In the genomic region with DNA sequence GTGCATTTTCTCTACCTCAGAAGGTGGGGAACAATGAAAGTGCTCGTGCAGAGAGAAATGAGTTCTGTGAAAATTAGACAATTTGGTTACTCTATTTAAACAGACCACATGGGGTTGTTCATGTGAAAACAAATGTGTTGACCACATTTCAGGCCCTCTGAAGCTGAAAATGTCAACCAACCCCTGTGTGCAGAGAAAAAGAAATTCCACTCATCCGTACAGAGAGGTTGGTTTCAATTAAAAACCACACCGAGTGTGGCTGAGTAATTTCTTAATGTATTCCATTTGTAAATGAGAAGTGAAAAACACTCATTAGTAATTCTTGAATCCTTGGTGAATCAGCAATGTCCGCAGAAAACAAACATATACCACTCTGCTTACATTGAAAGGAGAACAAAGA, we compare ENCODE assay signal across 9 cellular contexts.
DNase-seq lines count a peak whose midpoint lies in the region; ATAC-seq and TF ChIP-seq lines count a peak whose summit lies in the region.
"Had no signal": no experiment of that assay in that cellular context is flagged by ENCODE, and none has a peak within 500 bp of the region (broad histone marks: within the 10 kb centered on the region; RNA-seq: fewer than 3 reads in every experiment).

No MANE protein-coding gene starts in this region.

- ATAC-seq in GM18868 (IDR thresholded peaks at IDR 0.05; ENCODE audit: unreplicated experiment) (peak; percentile 77), GM21786 (IDR thresholded peaks at IDR 0.05; ENCODE audit: unreplicated experiment) (peak; percentile 88), HG03571 (IDR thresholded peaks at IDR 0.05; ENCODE audit: unreplicated experiment) (peak; percentile 86)

- no peaks in the 10 kb centered on the region for H3K27me3 ChIP-seq in effector memory CD4-positive, alpha-beta T cell (replicated peaks; ENCODE audit: control insufficient read depth, insufficient read depth, low read length, poor library complexity, severe bottlenecking)
- H3K27me3 ChIP-seq: cardiac muscle cell had no signal

- no peak overlapping the region for H3K27ac ChIP-seq in effector memory CD4-positive, alpha-beta T cell (ENCODE audit: insufficient read depth, low read length, poor library complexity, severe bottlenecking)
- H3K27ac ChIP-seq: cardiac muscle cell had no signal

- no peak overlapping the region for H3K4me3 ChIP-seq in foreskin fibroblast (ENCODE audit: low read depth in 1 of 2, low read length in 2 of 2)
- H3K4me3 ChIP-seq in effector memory CD4-positive, alpha-beta T cell (ENCODE audit: insufficient read depth, low read depth, low read length, poor library complexity, severe bottlenecking), result no peak overlapping the region
- H3K4me3 ChIP-seq: cardiac muscle cell had no signal

- no peak for TF ChIP-seq CTCF in foreskin fibroblast (IDR thresholded peaks at IDR 0.05; ENCODE audit: low read depth, low read length)

- no peaks in the 10 kb centered on the region for H3K9me3 ChIP-seq in effector memory CD4-positive, alpha-beta T cell (ENCODE audit: control insufficient read depth, low read length)

- DNase-seq in foreskin fibroblast (peak; percentile 45 to 65), NCI-H2171 (lab: John Stamatoyannopoulos, UW) (no peak), AML-193 (lab: John Stamatoyannopoulos, UW) (no peak)
- no peak for DNase-seq in effector memory CD4-positive, alpha-beta T cell
- DNase-seq: H9 had no signal

- H3K36me3 ChIP-seq in effector memory CD4-positive, alpha-beta T cell (ENCODE audit: control insufficient read depth, insufficient read depth, low read length), result no peaks in the 10 kb centered on the region
- H3K36me3 ChIP-seq: cardiac muscle cell had no signal

- no peaks in the 10 kb centered on the region for H3K4me1 ChIP-seq in effector memory CD4-positive, alpha-beta T cell (ENCODE audit: control insufficient read depth, insufficient read depth, low read length, poor library complexity, severe bottlenecking)

Comparison
In these comparisons a context has a peak if more than half of its experiments do, and no peak if none do; other contexts are left out.
1. DNase-seq: peak in foreskin fibroblast (2 of 2); none in effector memory CD4-positive, alpha-beta T cell (0 of 3), NCI-H2171 (single experiment) and AML-193 (0 of 2).
2. Peak in every context shown above with its lines, with median percentiles within 50 percentile points of each other: ATAC-seq.